8 cellular contexts compared by ENCODE assay signal in the genomic region with DNA sequence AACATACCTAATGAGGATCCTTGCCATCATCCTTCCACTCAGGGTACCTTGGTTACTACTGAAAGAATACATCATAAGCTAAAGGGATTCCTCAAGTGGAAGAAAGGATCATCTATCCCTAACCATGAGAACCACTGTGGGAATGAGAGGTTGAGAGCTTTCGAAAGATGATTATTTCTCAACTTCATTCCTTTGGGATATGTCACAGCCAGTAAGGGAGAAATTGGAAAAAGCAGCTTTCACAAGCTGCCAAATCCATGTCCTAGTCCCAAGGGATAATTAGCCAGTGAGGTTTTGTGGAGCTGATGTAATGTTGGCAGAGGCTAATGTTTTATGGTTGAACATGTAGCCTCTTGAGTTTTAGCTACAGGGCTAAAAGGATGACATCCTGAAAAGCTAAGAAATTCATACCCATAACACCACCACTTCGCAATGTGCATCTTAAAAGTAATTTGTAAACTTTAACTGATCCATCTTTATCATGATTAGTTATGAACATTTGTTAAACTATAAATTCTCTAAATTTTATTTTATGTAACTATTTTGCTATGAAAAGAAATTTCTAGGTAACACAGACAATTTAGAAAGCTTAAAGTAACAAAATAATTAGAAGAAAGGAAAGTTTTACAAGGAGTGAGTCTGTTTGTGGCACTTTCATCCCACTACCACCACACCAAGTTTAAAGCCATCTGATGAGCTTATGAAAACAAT.
DNase-seq lines count a peak whose midpoint lies in the region; ATAC-seq and TF ChIP-seq lines count a peak whose summit lies in the region.

No MANE protein-coding gene starts in this region.

- TF ChIP-seq CTCF in HFF-Myc (IDR thresholded peaks at IDR 0.05; ENCODE audit: low read depth, low read length, missing control alignments) (no peak), hepatocyte (IDR thresholded peaks at IDR 0.05; ENCODE audit: poor library complexity) (no peak)

- no peaks in the 10 kb centered on the region for H3K9me2 ChIP-seq in hepatocyte (replicated peaks; ENCODE audit: insufficient read depth)

- H3K4me1 ChIP-seq in hepatocyte (ENCODE audit: insufficient read depth), result peaks cover 28% of the 10 kb centered on the region
- H3K4me1 ChIP-seq in stomach smooth muscle (ENCODE audit: control insufficient read depth, insufficient read depth, low read length), result peaks cover 24% of the 10 kb centered on the region

- ATAC-seq in HG03342 (IDR thresholded peaks at IDR 0.05; ENCODE audit: unreplicated experiment), result no peak
- ATAC-seq in GM19351 (IDR thresholded peaks at IDR 0.05; ENCODE audit: unreplicated experiment), result no peak
- ATAC-seq in GM21723 (IDR thresholded peaks at IDR 0.05; ENCODE audit: unreplicated experiment), result no peak

- H3K4me3 ChIP-seq in HFF-Myc (replicated peaks; ENCODE audit: low read depth, low read length) (no peak overlapping the region), hepatocyte (no peak overlapping the region), stomach smooth muscle (ENCODE audit: low read length in 2 of 2) (no peak overlapping the region)

- 76% methylated on average over 2 of the region's 2 CpGs for WGBS in hepatocyte (ENCODE audit: low lambda C conversion rate, missing lambda C conversion rate)

- no peak overlapping the region for H3K9ac ChIP-seq in stomach smooth muscle (ENCODE audit: low read length in 2 of 2)

- no peak overlapping the region for H3K4me2 ChIP-seq in hepatocyte

- DNase-seq in HFF-Myc (ENCODE audit: extremely low read depth, low read depth) (peak; percentile 82), amniotic stem cell (lab: John Stamatoyannopoulos, UW) (peak; percentile 78), hepatocyte (ENCODE audit: low spot score) (peak; percentile 32), HPDE6-E6E7 (ENCODE audit: extremely low spot score) (no peak)

- H3K27me3 ChIP-seq in hepatocyte, result no peaks in the 10 kb centered on the region
- no peaks in the 10 kb centered on the region for H3K27me3 ChIP-seq in stomach smooth muscle (ENCODE audit: control insufficient read depth in 1 of 2, insufficient read depth in 2 of 2, low read length in 2 of 2)

- H3K36me3 ChIP-seq in hepatocyte (replicated peaks; ENCODE audit: insufficient read depth, low read depth) (no peaks in the 10 kb centered on the region), stomach smooth muscle (ENCODE audit: control insufficient read depth in 2 of 2, insufficient read depth in 2 of 2, low read length in 2 of 2) (no peaks in the 10 kb centered on the region)

- H4K20me1 ChIP-seq in hepatocyte (ENCODE audit: insufficient read depth, poor library complexity, severe bottlenecking), result no peaks in the 10 kb centered on the region

- no peak overlapping the region for H2AFZ ChIP-seq in hepatocyte

- H3K79me2 ChIP-seq in hepatocyte, result peaks cover 26% of the 10 kb centered on the region

- H3K9me3 ChIP-seq in hepatocyte (ENCODE audit: low read depth) (no peaks in the 10 kb centered on the region), stomach smooth muscle (ENCODE audit: control insufficient read depth in 2 of 2, low read length in 2 of 2) (no peaks in the 10 kb centered on the region)

- H3K27ac ChIP-seq in hepatocyte, result peak overlapping the region; percentile 21
- peak overlapping the region; percentile 12 for H3K27ac ChIP-seq in stomach smooth muscle (ENCODE audit: low read length)
